In the genomic region with DNA sequence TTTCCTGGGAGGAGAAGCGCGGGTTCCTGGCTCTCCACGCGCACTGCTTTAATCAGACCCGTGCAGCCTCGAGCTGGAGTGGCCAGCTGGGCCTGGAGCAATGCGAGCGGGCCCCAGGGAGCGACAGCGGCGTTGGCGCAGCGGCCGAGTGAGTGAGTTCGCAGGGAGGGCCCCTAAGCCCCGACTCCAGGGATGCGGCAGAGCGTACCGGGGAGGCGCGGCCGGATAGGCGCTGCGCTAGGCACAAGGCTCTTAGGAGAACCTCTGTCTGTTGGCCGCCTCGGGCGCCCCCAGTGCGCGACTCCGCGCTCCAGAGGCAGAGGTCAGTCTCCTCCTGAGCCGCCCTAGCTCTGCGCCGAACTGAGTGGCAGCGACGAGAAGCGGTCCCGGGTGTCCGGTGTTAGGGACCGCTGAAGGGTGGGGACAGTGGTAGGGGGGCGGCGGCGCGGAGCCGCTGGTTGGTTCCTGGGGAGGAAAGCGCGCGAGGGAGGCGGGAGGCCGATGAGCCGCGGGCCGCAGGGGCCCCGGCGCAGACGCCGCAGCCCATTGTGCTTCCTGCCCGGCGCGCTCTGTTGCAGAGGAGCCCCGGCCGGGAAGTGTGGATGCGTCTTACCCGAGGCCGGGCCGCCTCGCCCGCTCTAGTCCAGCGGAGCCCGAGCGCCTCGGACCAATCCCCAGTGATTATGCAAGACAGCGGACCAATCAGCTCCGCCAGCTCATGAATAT, we compare ENCODE assay signal across 8 cellular contexts. TPM values are rescaled to one million over a fixed set of nuclear protein-coding genes. Genes with fewer than 3 reads are reported as not detected.
A peak's percentile ranks its signal among the peaks of the same experiment; 100 is the strongest.
DNase-seq lines count a peak whose midpoint lies in the region; ATAC-seq and TF ChIP-seq lines count a peak whose summit lies in the region.

No MANE protein-coding gene starts in this region.

- H3K4me1 ChIP-seq in BLaER1 treated with 17β-estradiol and CSF1 and Interleukin-3, amounts not matched to agents 10 nM and 100 nM: peaks cover 12 to 43% (median 22%) of the 10 kb centered on the region in 10 experiments
- peaks cover 0 to 27% (median 5%) of the 10 kb centered on the region in 4 donors for H3K4me1 ChIP-seq in right lobe of liver

- H3K4me1 Mint-ChIP-seq in stimulated activated naive B cell treated with anti-CD40 and anti-IgM and Interleukin-4, amounts not matched to agents 10 μg/mL and 1 μg/mL and 100 μg/mL, for 72 hours: peaks cover 36 to 64% of the 10 kb centered on the region in 2 donors

- H3K27me3 Mint-ChIP-seq in stimulated activated naive B cell treated with anti-CD40 and anti-IgM and Interleukin-4, amounts not matched to agents 10 μg/mL and 1 μg/mL and 100 μg/mL, for 72 hours: peaks cover 83 to 85% of the 10 kb centered on the region in 2 donors

- ATAC-seq in GM18517 (IDR thresholded peaks at IDR 0.05; ENCODE audit: unreplicated experiment) (peak; percentile 90), HG02943 (IDR thresholded peaks at IDR 0.05; ENCODE audit: low read depth, unreplicated experiment) (peak; percentile 78), right lobe of liver (peak; percentile 65 to 81 (median 73))
- peak; percentile 70 to 71 for ATAC-seq in stimulated activated naive B cell treated with anti-CD40 and anti-IgM and Interleukin-4, amounts not matched to agents 10 μg/mL and 1 μg/mL and 100 μg/mL, for 72 hours (replicated peaks)

- H3K36me3 Mint-ChIP-seq in stimulated activated naive B cell treated with anti-CD40 and anti-IgM and Interleukin-4, amounts not matched to agents 10 μg/mL and 1 μg/mL and 100 μg/mL, for 72 hours: peaks cover 12 to 19% of the 10 kb centered on the region in 2 donors

- H3K4me3 ChIP-seq in BLaER1 treated with 17β-estradiol and CSF1 and Interleukin-3, amounts not matched to agents 10 nM and 100 nM: peak overlapping the region; percentile 47 to 73 (median 56)
- peak overlapping the region; percentile 11 to 25 (median 12) for H3K4me3 ChIP-seq in right lobe of liver

- no peak for TF ChIP-seq CTCF in right lobe of liver (IDR thresholded peaks at IDR 0.05)

- peak overlapping the region in 1 of 11 experiments; percentile 15; a peak in 1 of 22 replicates for H3K27ac ChIP-seq in BLaER1 treated with 17β-estradiol and CSF1 and Interleukin-3, amounts not matched to agents 10 nM and 100 nM
- H3K27ac ChIP-seq in right lobe of liver: no peak overlapping the region

- H4K20me1 ChIP-seq in BLaER1 treated with 17β-estradiol and CSF1 and Interleukin-3, amounts not matched to agents 10 nM and 100 nM: peaks cover 0 to 100% (median 99%) of the 10 kb centered on the region in 11 experiments; a peak in 19 of 22 replicates

- peak overlapping the region; percentile 83 to 100 (median 92) for H3K4me2 ChIP-seq in BLaER1 treated with 17β-estradiol and CSF1 and Interleukin-3, amounts not matched to agents 10 nM and 100 nM

- no peak for TF ChIP-seq POLR2A in right lobe of liver (IDR thresholded peaks at IDR 0.05)

- H3K9ac ChIP-seq in BLaER1 treated with 17β-estradiol and CSF1 and Interleukin-3, amounts not matched to agents 10 nM and 100 nM: peak overlapping the region in 6 of 11 experiments; percentile 19 to 49 (median 34); a peak in 6 of 22 replicates

- H3K9me3 ChIP-seq in BLaER1 treated with 17β-estradiol and CSF1 and Interleukin-3, amounts not matched to agents 10 nM and 100 nM (replicated peaks in 1 of 11): peaks cover 9 to 50% (median 24%) of the 10 kb centered on the region in 11 experiments; a peak in 21 of 22 replicates
- H3K9me3 ChIP-seq in right lobe of liver: no peaks in the 10 kb centered on the region

- H3K36me3 ChIP-seq in BLaER1 treated with 17β-estradiol and CSF1 and Interleukin-3, amounts not matched to agents 10 nM and 100 nM: no peaks in the 10 kb centered on the region
- H3K36me3 ChIP-seq in right lobe of liver: no peaks in the 10 kb centered on the region

- intact Hi-C loops in right lobe of liver (cut with DNase I): no loop called here

- H3K4me3 Mint-ChIP-seq in stimulated activated naive B cell treated with anti-CD40 and anti-IgM and Interleukin-4, amounts not matched to agents 10 μg/mL and 1 μg/mL and 100 μg/mL, for 72 hours: peak overlapping the region; percentile 78 to 88

- peaks cover 8 to 9% of the 10 kb centered on the region in 2 donors for H3K9me3 Mint-ChIP-seq in stimulated activated naive B cell treated with anti-CD40 and anti-IgM and Interleukin-4, amounts not matched to agents 10 μg/mL and 1 μg/mL and 100 μg/mL, for 72 hours

- peaks cover 100% of the 10 kb centered on the region in 11 experiments for H3K27me3 ChIP-seq in BLaER1 treated with 17β-estradiol and CSF1 and Interleukin-3, amounts not matched to agents 10 nM and 100 nM
- peaks cover 54 to 96% of the 10 kb centered on the region in 2 donors for H3K27me3 ChIP-seq in right lobe of liver

- peak overlapping the region; percentile 68 for H3K27ac Mint-ChIP-seq in stimulated activated naive B cell treated with anti-CD40 and anti-IgM and Interleukin-4, amounts not matched to agents 10 μg/mL and 1 μg/mL and 100 μg/mL, for 72 hours

- peak; percentile 83 for DNase-seq in NCI-H2029 (lab: John Stamatoyannopoulos, UW)
- DNase-seq in T1000 (lab: John Stamatoyannopoulos, UW): peak; percentile 88
- peak; percentile 91 for DNase-seq in dermis blood vessel endothelial cell
- peak in 1 of 3 donors; percentile 69 for DNase-seq in right lobe of liver
- no peak for DNase-seq in stimulated activated naive B cell treated with anti-CD40 and anti-IgM and Interleukin-4, amounts not matched to agents 10 μg/mL and 1 μg/mL and 100 μg/mL, for 72 hours

- no CpG with 5 or more reads among the region's 74 CpGs for WGBS in right lobe of liver (ENCODE audit: insufficient coverage, low coverage, low lambda C conversion rate, missing lambda C conversion rate)

RNA-seq across cellular contexts. Expression of gene DLX1, which starts 0.4 kb away (rescaled TPM):
- total RNA-seq in dermis blood vessel endothelial cell (not detected in 2 replicates), right lobe of liver (not detected)

RNA-seq across cellular contexts. Expression of gene DLX2, which starts 17.8 kb away (rescaled TPM):
- total RNA-seq in dermis blood vessel endothelial cell: not detected in 2 replicates
- total RNA-seq in right lobe of liver: not detected
